ENCODE assay signal across 10 cellular contexts in genomic region chr2:152405206-152406118, GRCh38.
A peak's percentile ranks its signal among the peaks of the same experiment; 100 is the strongest.
DNase-seq lines count a peak whose midpoint lies in the region; ATAC-seq, FAIRE-seq and TF ChIP-seq lines count a peak whose summit lies in the region.
"Had no signal": no experiment of that assay in that cellular context is flagged by ENCODE, and none has a peak within 500 bp of the region (broad histone marks: within the 10 kb centered on the region; RNA-seq: fewer than 3 reads in every experiment).

No MANE protein-coding gene starts in this region.

- peaks cover 61% of the 10 kb centered on the region for H3K4me1 Mint-ChIP-seq in osteocyte (ENCODE audit: unreplicated experiment)
- peaks cover 4 to 11% (median 7%) of the 10 kb centered on the region in 4 donors for H3K4me1 Mint-ChIP-seq in CD4-positive, alpha-beta memory T cell

- intact Hi-C loops in CD4-positive, alpha-beta memory T cell (cut with micrococcal nuclease) = no loop called here

- FAIRE-seq in bronchial epithelial cell (lab: Jason Lieb, UNC) = no peak

- POLR2A ChIA-PET in CD4-positive, alpha-beta memory T cell (lab: Charles Lee; ENCODE audit: partially characterized antibody) = no interaction called here

- H3K36me3 Mint-ChIP-seq in osteocyte (ENCODE audit: unreplicated experiment) = no peaks in the 10 kb centered on the region
- H3K36me3 Mint-ChIP-seq in CD4-positive, alpha-beta memory T cell = no peaks in the 10 kb centered on the region

- CTCF ChIA-PET in CD4-positive, alpha-beta memory T cell (lab: Charles Lee; ENCODE audit: partially characterized antibody) = interaction anchor here (1.6 kb wide), 1 partner anchor 230 kb away, joined by 3 read pairs; the partner anchor contains the start of gene STAM2

- peak overlapping the region; percentile 79 for H3K27ac Mint-ChIP-seq in osteocyte (ENCODE audit: unreplicated experiment)
- no peak overlapping the region for H3K27ac Mint-ChIP-seq in CD4-positive, alpha-beta memory T cell

- ATAC-seq in HG03103 (IDR thresholded peaks at IDR 0.05; ENCODE audit: low read depth, unreplicated experiment) = peak; percentile 1

- no peak overlapping the region for H3K4me3 Mint-ChIP-seq in osteocyte (ENCODE audit: unreplicated experiment)
- H3K4me3 Mint-ChIP-seq in CD4-positive, alpha-beta memory T cell = no peak overlapping the region

- H3K27me3 ChIP-seq in bronchial epithelial cell (ENCODE audit: control insufficient read depth, insufficient read depth, low read length) (no peaks in the 10 kb centered on the region), SJCRH30 (no peaks in the 10 kb centered on the region)
- no peaks in the 10 kb centered on the region for H3K27me3 ChIP-seq in CD4-positive, alpha-beta memory T cell (ENCODE audit: insufficient read depth, low read length)

- H3K9me3 Mint-ChIP-seq in osteocyte (ENCODE audit: unreplicated experiment) = no peaks in the 10 kb centered on the region
- no peaks in the 10 kb centered on the region for H3K9me3 Mint-ChIP-seq in CD4-positive, alpha-beta memory T cell

- H3K4me1 ChIP-seq in CD4-positive, alpha-beta memory T cell (ENCODE audit: insufficient read depth, low read length) = no peaks in the 10 kb centered on the region
- H3K4me1 ChIP-seq in SJCRH30 = peaks cover 5% of the 10 kb centered on the region

- no peak for TF ChIP-seq CTCF in bronchial epithelial cell (IDR thresholded peaks at IDR 0.05; ENCODE audit: insufficient read depth, low read length, severe bottlenecking)
- no peak for TF ChIP-seq CTCF in osteocyte (IDR thresholded peaks at IDR 0.05)

- DNase-seq in ELF-1 (ENCODE audit: low read depth, low spot score) (peak; percentile 33), bronchial epithelial cell (ENCODE audit: low read depth) (peak; percentile 37), osteocyte (ENCODE audit: extremely low spot score, unreplicated experiment) (no peak), NCI-H1694 treated with DMSO at 0.1 percent for 48 hours (lab: John Stamatoyannopoulos, UW) (no peak), SJCRH30 (no peak)
- DNase-seq in CD4-positive, alpha-beta memory T cell = no peak
- no peak for DNase-seq in stimulated activated CD4-positive, alpha-beta T cell treated with anti-CD3 and anti-CD28 coated beads, Interleukin-4, amount 100 ng/mL, for 4 hours
- DNase-seq: GDM1 had no signal

- no peaks in the 10 kb centered on the region for H3K9me3 ChIP-seq in CD4-positive, alpha-beta memory T cell (ENCODE audit: control insufficient read depth in 1 of 2, low read length in 2 of 2)
- no peaks in the 10 kb centered on the region for H3K9me3 ChIP-seq in SJCRH30 (replicated peaks)

- no peak overlapping the region for H3K4me3 ChIP-seq in bronchial epithelial cell (ENCODE audit: low read depth, low read length)
- H3K4me3 ChIP-seq in CD4-positive, alpha-beta memory T cell (ENCODE audit: low read length in 2 of 2) = no peak overlapping the region
- no peak overlapping the region for H3K4me3 ChIP-seq in SJCRH30
- H3K4me3 ChIP-seq: skin epidermis had no signal

- H3K36me3 ChIP-seq in bronchial epithelial cell (ENCODE audit: control insufficient read depth, insufficient read depth, low read length) (no peaks in the 10 kb centered on the region), SJCRH30 (no peaks in the 10 kb centered on the region)
- no peaks in the 10 kb centered on the region for H3K36me3 ChIP-seq in CD4-positive, alpha-beta memory T cell (ENCODE audit: insufficient read depth, low read length)

- no peak overlapping the region for H3K27ac ChIP-seq in CD4-positive, alpha-beta memory T cell (ENCODE audit: low read depth, low read length)
- H3K27ac ChIP-seq in SJCRH30 = no peak overlapping the region

- H3K27me3 Mint-ChIP-seq in osteocyte (ENCODE audit: unreplicated experiment) = no peaks in the 10 kb centered on the region
- peaks cover 3 to 8% of the 10 kb centered on the region in 2 donors for H3K27me3 Mint-ChIP-seq in CD4-positive, alpha-beta memory T cell

Comparison
In these comparisons a context has a peak if more than half of its experiments do, and no peak if none do; other contexts are left out.
1. DNase-seq: peak in ELF-1 (single experiment) and bronchial epithelial cell (single experiment); none in osteocyte (single experiment), CD4-positive, alpha-beta memory T cell (0 of 5), NCI-H1694 treated with DMSO at 0.1 percent for 48 hours (single experiment), stimulated activated CD4-positive, alpha-beta T cell treated with anti-CD3 and anti-CD28 coated beads, Interleukin-4, amount 100 ng/mL, for 4 hours (0 of 2) and SJCRH30 (0 of 2).